8 cellular contexts compared by ENCODE assay signal in the genomic region with DNA sequence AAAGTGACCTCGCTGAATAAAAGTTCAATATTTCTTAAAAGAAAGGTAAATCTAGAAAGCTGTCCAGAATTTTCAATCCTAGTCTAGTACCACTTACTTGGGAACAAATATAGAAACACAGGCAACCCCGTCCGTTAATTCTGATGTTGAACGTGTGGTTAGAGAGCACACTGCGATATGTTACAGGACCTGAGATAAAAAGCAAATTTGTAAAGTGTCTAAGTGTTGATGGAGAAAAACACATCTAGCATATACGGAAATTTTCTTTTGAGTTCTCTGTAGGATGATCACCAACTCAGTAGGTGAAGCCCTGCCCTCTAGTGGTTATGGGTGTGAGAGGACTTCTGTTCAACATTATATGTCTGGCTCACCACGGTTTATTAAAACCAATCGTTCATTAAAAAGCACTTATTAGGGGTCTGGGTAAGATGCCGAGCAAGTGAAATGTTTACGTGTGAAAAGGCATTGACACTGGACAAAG. TPM values are rescaled to one million over a fixed set of nuclear protein-coding genes. Genes with fewer than 3 reads are reported as not detected.
DNase-seq lines count a peak whose midpoint lies in the region; ATAC-seq and TF ChIP-seq lines count a peak whose summit lies in the region.

No MANE protein-coding gene starts in this region.

- H3K4me1 ChIP-seq in left lung, result peaks cover 0 to 36% of the 10 kb centered on the region in 2 donors

- peak overlapping the region; percentile 95 for H3K4me3 Mint-ChIP-seq in activated B cell treated with CpG ODN at 0.5 μM for 24 hours

- intact Hi-C loops in activated B cell treated with CpG ODN at 0.5 μM for 24 hours (cut with micrococcal nuclease) (loop anchor here (1.0 to 5.0 kb wide), 11 partner anchors 33 to 1830 kb away; a partner anchor contains a TSS), left lung (cut with DNase I) (loop anchor here in 1 of 2 donors (5.0 kb wide), 1 partner anchor 135 kb away; no protein-coding TSS in a partner anchor)

- peaks cover 31% of the 10 kb centered on the region for H3K4me1 Mint-ChIP-seq in activated B cell treated with CpG ODN at 0.5 μM for 24 hours

- peaks cover 12% of the 10 kb centered on the region for H3K36me3 Mint-ChIP-seq in activated B cell treated with CpG ODN at 0.5 μM for 24 hours (ENCODE audit: low read depth)

- ATAC-seq in GM18870 (IDR thresholded peaks at IDR 0.05; ENCODE audit: unreplicated experiment) (peak; percentile 46), HG03196 (IDR thresholded peaks at IDR 0.05; ENCODE audit: unreplicated experiment) (peak; percentile 39), activated B cell treated with CpG ODN at 0.5 μM for 24 hours (ENCODE audit: low read depth) (peak; percentile 43), left lung (peak; percentile 78)

- H3K27ac ChIP-seq in left lung, result peak overlapping the region; percentile 98 to 99

- peak overlapping the region; percentile 99 for H3K27ac Mint-ChIP-seq in activated B cell treated with CpG ODN at 0.5 μM for 24 hours

- POLR2A ChIA-PET in activated B cell treated with CpG ODN at 0.5 μM for 24 hours (lab: Charles Lee), result interaction anchor here (0.9 to 2.7 kb wide), 9 partner anchors 8 to 611 kb away, joined by 3 to 42 read pairs (median 13); a partner anchor contains a TSS

- CTCF ChIA-PET in activated B cell treated with CpG ODN at 0.5 μM for 24 hours (lab: Charles Lee), result interaction anchor here (0.7 to 2.4 kb wide), 14 partner anchors 13 to 150 kb away, joined by 3 to 20 read pairs (median 4); a partner anchor contains a TSS

- peaks cover 1% of the 10 kb centered on the region for H3K27me3 Mint-ChIP-seq in activated B cell treated with CpG ODN at 0.5 μM for 24 hours

- H3K27me3 ChIP-seq in left lung, result no peaks in the 10 kb centered on the region

- H3K36me3 ChIP-seq in left lung, result no peaks in the 10 kb centered on the region

- no peaks in the 10 kb centered on the region for H3K9me3 ChIP-seq in left lung

- DNase-seq in AG10803 (ENCODE audit: low read depth), result peak; percentile 75
- peak; percentile 75 for DNase-seq in NCI-H2227 (lab: John Stamatoyannopoulos, UW; ENCODE audit: unreplicated experiment)
- no peak for DNase-seq in activated B cell treated with CpG ODN at 0.5 μM for 24 hours
- DNase-seq in dedifferentiated amniotic fluid mesenchymal stem cell (ENCODE audit: extremely low spot score), result peak; percentile 91
- DNase-seq in left lung, result peak in 1 of 2 donors; percentile 64
- DNase-seq in stimulated activated CD4-positive, alpha-beta T cell treated with anti-CD3 and anti-CD28 coated beads, Interleukin-4, amount 100 ng/mL, for 1 hour, result peak; percentile 46

- TF ChIP-seq CTCF in AG10803 (conservative IDR thresholded peaks at IDR 0.05; ENCODE audit: low read length) (peak; percentile 93), activated B cell treated with CpG ODN at 0.5 μM for 24 hours (IDR thresholded peaks at IDR 0.05) (peak; percentile 30), left lung (IDR thresholded peaks at IDR 0.05) (peak; percentile 73 to 81)

- H3K4me3 ChIP-seq in AG10803 (ENCODE audit: low read length) (peak overlapping the region; percentile 93), left lung (peak overlapping the region; percentile 75 to 79)

- H3K9me3 Mint-ChIP-seq in activated B cell treated with CpG ODN at 0.5 μM for 24 hours, result no peaks in the 10 kb centered on the region

RNA-seq across cellular contexts. Expression of a gene that starts 1.1 kb away (rescaled TPM):
- 43.8 and 59.3 TPM in 2 replicates for total RNA-seq in activated B cell treated with CpG ODN at 0.5 μM for 24 hours
- total RNA-seq in left lung, result 100 to 1,000 TPM; 114 to 161 TPM

Comparison
In these comparisons a context has a peak if more than half of its experiments do, and no peak if none do; other contexts are left out.
1. CTCF ChIP-seq: peak in every context shown above with its lines; median percentile 93 in AG10803; 77 in left lung; 30 in activated B cell treated with CpG ODN at 0.5 μM for 24 hours.